Comparison of ENCODE assay signal across 28 cellular contexts in genomic region chr1:203113308-203113707, GRCh38. TPM values are rescaled to one million over a fixed set of nuclear protein-coding genes. Genes with fewer than 3 reads are reported as not detected.
A peak's percentile ranks its signal among the peaks of the same experiment; 100 is the strongest.
DNase-seq lines count a peak whose midpoint lies in the region; ATAC-seq and TF ChIP-seq lines count a peak whose summit lies in the region.
"Had no signal": no experiment of that assay in that cellular context is flagged by ENCODE, and none has a peak within 500 bp of the region (broad histone marks: within the 10 kb centered on the region; RNA-seq: fewer than 3 reads in every experiment).

No MANE protein-coding gene starts in this region.

- H3K27ac Mint-ChIP-seq in activated CD8-positive, alpha-beta T cell treated with anti-CD3 and anti-CD28 coated beads, Interleukin-2, amount 10 ng/mL, durations not matched to agents 7 days and 5 days: no peak overlapping the region
- H3K27ac Mint-ChIP-seq in activated CD8-positive, alpha-beta T cell treated with anti-CD3 and anti-CD28 coated beads for 36 hours: no peak overlapping the region
- H3K27ac Mint-ChIP-seq in osteocyte (ENCODE audit: unreplicated experiment): no peak overlapping the region
- H3K27ac Mint-ChIP-seq: CD14-positive monocyte; CD4-positive, alpha-beta memory T cell; CD4-positive, CD25-positive, alpha-beta regulatory T cell; CD8-positive, alpha-beta memory T cell had no signal

- no peak for TF ChIP-seq CTCF in activated CD8-positive, alpha-beta T cell treated with anti-CD3 and anti-CD28 coated beads for 36 hours (IDR thresholded peaks at IDR 0.05)
- TF ChIP-seq CTCF in right atrium auricular region (IDR thresholded peaks at IDR 0.05) (no peak), osteocyte (IDR thresholded peaks at IDR 0.05) (no peak)

- CTCF ChIA-PET in activated CD8-positive, alpha-beta T cell treated with anti-CD3 and anti-CD28 coated beads, Interleukin-2, amount 10 ng/mL, durations not matched to agents 7 days and 5 days (lab: Charles Lee): interaction anchor here (0.9 to 1.8 kb wide), 2 partner anchors 19 to 59 kb away, joined by 3 to 4 read pairs; no protein-coding TSS in a partner anchor
- CTCF ChIA-PET in activated CD8-positive, alpha-beta T cell treated with anti-CD3 and anti-CD28 coated beads for 36 hours (lab: Charles Lee): no interaction called here

- no peak overlapping the region for H3K27ac ChIP-seq in right atrium auricular region
- H3K27ac ChIP-seq: 22Rv1, BLaER1 had no signal

- H3K36me3 ChIP-seq in right atrium auricular region: no peaks in the 10 kb centered on the region
- H3K36me3 ChIP-seq: BE2C, BLaER1 had no signal

- POLR2A ChIA-PET in activated CD8-positive, alpha-beta T cell treated with anti-CD3 and anti-CD28 coated beads, Interleukin-2, amount 10 ng/mL, durations not matched to agents 7 days and 5 days (lab: Charles Lee): no interaction called here
- POLR2A ChIA-PET in activated CD8-positive, alpha-beta T cell treated with anti-CD3 and anti-CD28 coated beads for 36 hours (lab: Charles Lee): no interaction called here

- no peaks in the 10 kb centered on the region for H3K9me3 ChIP-seq in right atrium auricular region
- H3K9me3 ChIP-seq: BE2C, BLaER1 had no signal

- ATAC-seq in activated CD8-positive, alpha-beta T cell treated with anti-CD3 and anti-CD28 coated beads, Interleukin-2, amount 10 ng/mL, durations not matched to agents 7 days and 5 days: no peak
- ATAC-seq in activated CD8-positive, alpha-beta T cell treated with anti-CD3 and anti-CD28 coated beads for 36 hours: no peak
- no peak for ATAC-seq in esophagus mucosa
- ATAC-seq: GM12878 had no signal

- H3K27me3 ChIP-seq in right atrium auricular region: no peaks in the 10 kb centered on the region
- H3K27me3 ChIP-seq: BLaER1 had no signal

- H3K4me1 Mint-ChIP-seq in activated CD8-positive, alpha-beta T cell treated with anti-CD3 and anti-CD28 coated beads, Interleukin-2, amount 10 ng/mL, durations not matched to agents 7 days and 5 days (ENCODE audit: low read depth): no peaks in the 10 kb centered on the region
- no peaks in the 10 kb centered on the region for H3K4me1 Mint-ChIP-seq in activated CD8-positive, alpha-beta T cell treated with anti-CD3 and anti-CD28 coated beads for 36 hours (ENCODE audit: low read depth)
- no peaks in the 10 kb centered on the region for H3K4me1 Mint-ChIP-seq in osteocyte (ENCODE audit: unreplicated experiment)
- H3K4me1 Mint-ChIP-seq: CD14-positive monocyte; CD4-positive, CD25-positive, alpha-beta regulatory T cell; CD8-positive, alpha-beta memory T cell had no signal

- H3K4me1 ChIP-seq in right atrium auricular region: peaks cover 0 to 8% of the 10 kb centered on the region in 2 donors
- H3K4me1 ChIP-seq: BE2C had no signal

- H3K4me3 ChIP-seq in right atrium auricular region: no peak overlapping the region
- H3K4me3 ChIP-seq: BLaER1, GM12878 had no signal

- H3K4me3 Mint-ChIP-seq in activated CD8-positive, alpha-beta T cell treated with anti-CD3 and anti-CD28 coated beads, Interleukin-2, amount 10 ng/mL, durations not matched to agents 7 days and 5 days: no peak overlapping the region
- H3K4me3 Mint-ChIP-seq in activated CD8-positive, alpha-beta T cell treated with anti-CD3 and anti-CD28 coated beads for 36 hours: no peak overlapping the region
- H3K4me3 Mint-ChIP-seq in osteocyte (ENCODE audit: unreplicated experiment): no peak overlapping the region
- H3K4me3 Mint-ChIP-seq: CD4-positive, alpha-beta memory T cell; CD4-positive, CD25-positive, alpha-beta regulatory T cell; CD8-positive, alpha-beta memory T cell had no signal

- intact Hi-C loops in activated CD8-positive, alpha-beta T cell treated with anti-CD3 and anti-CD28 coated beads for 36 hours (cut with micrococcal nuclease): no loop called here
- intact Hi-C loops in cardiac septum (cut with DNase I): no loop called here

- peak; percentile 9 for DNase-seq in activated CD8-positive, alpha-beta T cell treated with anti-CD3 and anti-CD28 coated beads, Interleukin-2, amount 10 ng/mL, durations not matched to agents 7 days and 5 days
- DNase-seq in activated CD8-positive, alpha-beta T cell treated with anti-CD3 and anti-CD28 coated beads for 36 hours: no peak
- DNase-seq in right atrium auricular region (ENCODE audit: low spot score): peak; percentile 26
- DNase-seq in cardiac septum (ENCODE audit: low spot score): no peak
- peak; percentile 11 for DNase-seq in islet precursor cell
- peak; percentile 38 for DNase-seq in osteocyte (ENCODE audit: extremely low spot score, unreplicated experiment)
- DNase-seq in activated naive CD4-positive, alpha-beta T cell (lab: John Stamatoyannopoulos, UW): no peak
- DNase-seq: ACHN; BE2C; C1 segment of cervical spinal cord; CD4-positive, alpha-beta memory T cell; CD4-positive, CD25-positive, alpha-beta regulatory T cell; CD8-positive, alpha-beta memory T cell; COR-L47; DMS 273 treated with DMSO at 0.1 percent for 48 hours; DMS153; DMS79; DND-41; EL; GDM1 had no signal

- no peaks in the 10 kb centered on the region for H3K9me3 Mint-ChIP-seq in activated CD8-positive, alpha-beta T cell treated with anti-CD3 and anti-CD28 coated beads, Interleukin-2, amount 10 ng/mL, durations not matched to agents 7 days and 5 days (ENCODE audit: insufficient read depth)
- H3K9me3 Mint-ChIP-seq in activated CD8-positive, alpha-beta T cell treated with anti-CD3 and anti-CD28 coated beads for 36 hours: no peaks in the 10 kb centered on the region
- H3K9me3 Mint-ChIP-seq in osteocyte (ENCODE audit: unreplicated experiment): no peaks in the 10 kb centered on the region
- H3K9me3 Mint-ChIP-seq: CD4-positive, alpha-beta memory T cell; CD4-positive, CD25-positive, alpha-beta regulatory T cell; CD8-positive, alpha-beta memory T cell had no signal

- no peaks in the 10 kb centered on the region for H3K36me3 Mint-ChIP-seq in activated CD8-positive, alpha-beta T cell treated with anti-CD3 and anti-CD28 coated beads, Interleukin-2, amount 10 ng/mL, durations not matched to agents 7 days and 5 days (ENCODE audit: low read depth)
- H3K36me3 Mint-ChIP-seq in activated CD8-positive, alpha-beta T cell treated with anti-CD3 and anti-CD28 coated beads for 36 hours (ENCODE audit: low read depth): no peaks in the 10 kb centered on the region
- no peaks in the 10 kb centered on the region for H3K36me3 Mint-ChIP-seq in osteocyte (ENCODE audit: unreplicated experiment)
- H3K36me3 Mint-ChIP-seq: CD14-positive monocyte; CD4-positive, alpha-beta memory T cell; CD4-positive, CD25-positive, alpha-beta regulatory T cell; CD8-positive, alpha-beta memory T cell had no signal

- H3K27me3 Mint-ChIP-seq in activated CD8-positive, alpha-beta T cell treated with anti-CD3 and anti-CD28 coated beads, Interleukin-2, amount 10 ng/mL, durations not matched to agents 7 days and 5 days (ENCODE audit: low read depth): peaks cover 43% of the 10 kb centered on the region
- peaks cover 36% of the 10 kb centered on the region for H3K27me3 Mint-ChIP-seq in activated CD8-positive, alpha-beta T cell treated with anti-CD3 and anti-CD28 coated beads for 36 hours
- peaks cover 57% of the 10 kb centered on the region for H3K27me3 Mint-ChIP-seq in osteocyte (ENCODE audit: unreplicated experiment)

RNA-seq across cellular contexts. Expression of gene ADORA1, which starts 14.2 kb away (rescaled TPM):
- total RNA-seq in activated CD8-positive, alpha-beta T cell treated with anti-CD3 and anti-CD28 coated beads, Interleukin-2, amount 10 ng/mL, durations not matched to agents 7 days and 5 days: not detected
- total RNA-seq in activated CD8-positive, alpha-beta T cell treated with anti-CD3 and anti-CD28 coated beads for 36 hours: not detected
- total RNA-seq in right atrium auricular region: 10 to 100 TPM in 1 of 2 donors, 1 to 10 TPM in 1; 9.4 to 15.1 TPM
- total RNA-seq in cardiac septum: 12.1 TPM
- total RNA-seq in osteocyte: 0.21 and 0.26 TPM in 2 replicates
- total RNA-seq in esophagus mucosa: 0.28 TPM
- total RNA-seq: CD4-positive, alpha-beta memory T cell; CD4-positive, CD25-positive, alpha-beta regulatory T cell; CD8-positive, alpha-beta memory T cell; GM12878 had no signal

RNA-seq across cellular contexts. Expression of gene MYOG, which starts 27.5 kb away (rescaled TPM):
- total RNA-seq in activated CD8-positive, alpha-beta T cell treated with anti-CD3 and anti-CD28 coated beads, Interleukin-2, amount 10 ng/mL, durations not matched to agents 7 days and 5 days: not detected
- total RNA-seq in activated CD8-positive, alpha-beta T cell treated with anti-CD3 and anti-CD28 coated beads for 36 hours: not detected
- total RNA-seq in right atrium auricular region: not detected
- 0.16 TPM for total RNA-seq in cardiac septum
- total RNA-seq in osteocyte: not detected in 2 replicates
- total RNA-seq in esophagus mucosa: not detected
- total RNA-seq: A673; CD4-positive, alpha-beta memory T cell; CD4-positive, CD25-positive, alpha-beta regulatory T cell; CD8-positive, alpha-beta memory T cell; Daoy; G401; GM12878 had no signal

Comparison
In these comparisons a context has a peak if more than half of its experiments do, and no peak if none do; other contexts are left out.
1. DNase-seq: peak in activated CD8-positive, alpha-beta T cell treated with anti-CD3 and anti-CD28 coated beads, Interleukin-2, amount 10 ng/mL, durations not matched to agents 7 days and 5 days (single experiment), right atrium auricular region (single experiment), islet precursor cell (single experiment) and osteocyte (single experiment); none in activated CD8-positive, alpha-beta T cell treated with anti-CD3 and anti-CD28 coated beads for 36 hours (single experiment), cardiac septum (single experiment) and activated naive CD4-positive, alpha-beta T cell (0 of 4).